ENCODE assay signal across 9 cellular contexts in the genomic region with DNA sequence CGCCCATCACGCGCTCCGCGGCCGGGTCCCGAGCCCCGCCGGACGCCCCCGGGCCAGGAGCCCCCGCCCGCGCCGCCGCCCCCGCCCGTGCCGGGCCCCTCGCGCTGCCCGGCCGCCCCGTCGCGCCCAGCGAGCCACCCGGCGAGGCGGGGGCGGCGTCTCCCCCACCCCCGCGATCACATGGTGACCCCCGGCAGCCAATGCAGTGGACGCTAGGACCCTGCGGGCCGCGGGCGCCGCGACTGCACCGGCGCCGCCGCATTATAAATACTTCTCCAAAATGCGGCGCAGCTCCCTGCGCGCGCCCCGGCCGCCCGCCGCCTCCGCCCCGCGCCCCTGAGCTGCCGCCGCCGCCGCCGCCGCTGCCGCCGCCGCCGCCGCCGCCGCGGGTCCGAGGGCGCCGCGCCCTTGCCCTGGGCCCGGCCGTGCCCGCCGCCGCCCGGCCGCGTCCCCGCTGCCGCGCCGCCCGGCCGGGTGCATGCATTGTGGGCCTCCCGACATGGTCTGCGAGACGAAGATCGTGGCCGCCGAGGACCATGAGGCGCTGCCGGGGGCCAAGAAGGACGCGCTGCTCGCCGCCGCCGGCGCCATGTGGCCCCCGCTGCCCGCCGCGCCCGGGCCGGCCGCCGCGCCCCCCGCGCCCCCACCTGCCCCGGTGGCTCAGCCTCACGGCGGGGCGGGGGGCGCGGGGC. TPM values are rescaled to one million over a fixed set of nuclear protein-coding genes. Genes with fewer than 3 reads are reported as not detected.
A peak's percentile ranks its signal among the peaks of the same experiment; 100 is the strongest.
DNase-seq lines count a peak whose midpoint lies in the region.
"Had no signal": no experiment of that assay in that cellular context is flagged by ENCODE, and none has a peak within 500 bp of the region (broad histone marks: within the 10 kb centered on the region; RNA-seq: fewer than 3 reads in every experiment).

Gene NAT8L, plus strand, starts transcription at position 294 of the 692 bp plus-strand sequence. Its CDS starts 185 bp downstream, at position 479.

- H3K36me3 ChIP-seq in GM23248 (ENCODE audit: low read depth): no peaks in the 10 kb centered on the region
- no peaks in the 10 kb centered on the region for H3K36me3 ChIP-seq in iPS-15b (ENCODE audit: control insufficient read depth, insufficient read depth, low read length)
- H3K36me3 ChIP-seq: SJSA1 had no signal

- no peak within 1 kb of the TSS for H2AFZ ChIP-seq in GM23248
- H2AFZ ChIP-seq: parathyroid adenoma had no signal

- H3K9me2 ChIP-seq in GM23248 (ENCODE audit: insufficient read depth): no peaks in the 10 kb centered on the region

- no peaks in the 10 kb centered on the region for H3K4me1 ChIP-seq in GM23248 (ENCODE audit: insufficient read depth)
- H3K4me1 ChIP-seq in iPS-15b (ENCODE audit: control insufficient read depth, insufficient read depth, low read length): no peaks in the 10 kb centered on the region
- H3K4me1 ChIP-seq: parathyroid adenoma, SJSA1 had no signal

- H3K9ac ChIP-seq in GM23248 (no peak within 1 kb of the TSS), iPS-15b (ENCODE audit: low read depth, low read length) (no peak within 1 kb of the TSS)
- H3K9ac ChIP-seq: parathyroid adenoma had no signal

- DNase-seq in GM23248 (peak; percentile 47), NCI-H1930 (lab: John Stamatoyannopoulos, UW) (peak; percentile 55 to 71), dermis blood vessel endothelial cell (no peak), NCI-H2029 (lab: John Stamatoyannopoulos, UW) (no peak)

- no peak within 1 kb of the TSS for H3K4me2 ChIP-seq in GM23248 (ENCODE audit: unreplicated experiment)

- H3K27ac ChIP-seq in GM23248: no peak within 1 kb of the TSS
- no peak within 1 kb of the TSS for H3K27ac ChIP-seq in adipose tissue (ENCODE audit: low read depth, low read length)
- no peak within 1 kb of the TSS for H3K27ac ChIP-seq in skin epidermis
- H3K27ac ChIP-seq: parathyroid adenoma, SJSA1 had no signal

- in situ Hi-C loops in GM23248 (cut with MboI): no loop called here

- H3K9me3 ChIP-seq in GM23248 (ENCODE audit: low read depth) (no peaks in the 10 kb centered on the region), iPS-15b (ENCODE audit: control insufficient read depth, insufficient read depth, low read length) (no peaks in the 10 kb centered on the region)
- H3K9me3 ChIP-seq: SJSA1 had no signal

- H3K4me3 ChIP-seq in GM23248 (0 out of 2 replicates have a peak within 1 kb of the TSS, but pooled peaks have one; percentile 22), iPS-15b (ENCODE audit: low read depth, low read length) (peak within 1 kb of the TSS; percentile 55), skin epidermis (peak within 1 kb of the TSS; percentile 7 to 37 (median 23))
- H3K4me3 ChIP-seq: SJSA1 had no signal

- 1% methylated on average over 47 to 66 of the region's 122 CpGs for WGBS in GM23248 (ENCODE audit: low coverage in 1 of 2, low lambda C conversion rate in 2 of 2, missing lambda C conversion rate in 2 of 2), 2 experiments
- WGBS in adipose tissue, 3 donors: 0 to 1% (median 1%) methylated on average over 22 to 120 of the region's 122 CpGs

- H3K27me3 ChIP-seq in GM23248 (replicated peaks; ENCODE audit: insufficient read depth): peaks cover 32% of the 10 kb centered on the region
- H3K27me3 ChIP-seq in iPS-15b (ENCODE audit: control insufficient read depth, insufficient read depth, low read length): peaks cover 27% of the 10 kb centered on the region

- no peaks in the 10 kb centered on the region for H3F3A ChIP-seq in GM23248 (ENCODE audit: insufficient read depth)

- no peaks in the 10 kb centered on the region for H4K20me1 ChIP-seq in GM23248 (ENCODE audit: insufficient read depth)

- no peaks in the 10 kb centered on the region for H3K79me2 ChIP-seq in GM23248 (ENCODE audit: insufficient read depth)
- H3K79me2 ChIP-seq: parathyroid adenoma had no signal

RNA-seq across cellular contexts. Expression of gene NAT8L, which starts in this region (rescaled TPM):
- total RNA-seq in GM23248 (2014; rRNA removed; shearing (Covaris generic)): 0.38 TPM in 1 of 2 replicates, not detected in the other
- polyA plus RNA-seq in GM23248 (2016; fragmentation: Nextera tagmentation; extraction: Ambion mirVana): 0.03 TPM in 1 of 2 replicates, not detected in the other
- polyA plus RNA-seq in adipose tissue: 10 to 100 TPM in 2 of 3 donors, 1 to 10 TPM in 1; 9.2 to 68.4 (median 11.5) TPM
- total RNA-seq in dermis blood vessel endothelial cell: under 0.01 TPM in 2 replicates
- total RNA-seq: SJSA1 had no signal

Comparison
In these comparisons a context has a peak if more than half of its experiments do, and no peak if none do; other contexts are left out.
1. Peak in DNase-seq and H3K4me3 ChIP-seq in GM23248; RNA of the gene not detected or under 1 TPM.
2. DNase-seq: peak in NCI-H1930 (2 of 2); none in dermis blood vessel endothelial cell (single experiment) and NCI-H2029 (single experiment).
3. Peak in every context shown above with its lines, with median percentiles within 50 percentile points of each other: H3K4me3 ChIP-seq.